Comparison of ENCODE assay signal across 27 cellular contexts in the genomic region with DNA sequence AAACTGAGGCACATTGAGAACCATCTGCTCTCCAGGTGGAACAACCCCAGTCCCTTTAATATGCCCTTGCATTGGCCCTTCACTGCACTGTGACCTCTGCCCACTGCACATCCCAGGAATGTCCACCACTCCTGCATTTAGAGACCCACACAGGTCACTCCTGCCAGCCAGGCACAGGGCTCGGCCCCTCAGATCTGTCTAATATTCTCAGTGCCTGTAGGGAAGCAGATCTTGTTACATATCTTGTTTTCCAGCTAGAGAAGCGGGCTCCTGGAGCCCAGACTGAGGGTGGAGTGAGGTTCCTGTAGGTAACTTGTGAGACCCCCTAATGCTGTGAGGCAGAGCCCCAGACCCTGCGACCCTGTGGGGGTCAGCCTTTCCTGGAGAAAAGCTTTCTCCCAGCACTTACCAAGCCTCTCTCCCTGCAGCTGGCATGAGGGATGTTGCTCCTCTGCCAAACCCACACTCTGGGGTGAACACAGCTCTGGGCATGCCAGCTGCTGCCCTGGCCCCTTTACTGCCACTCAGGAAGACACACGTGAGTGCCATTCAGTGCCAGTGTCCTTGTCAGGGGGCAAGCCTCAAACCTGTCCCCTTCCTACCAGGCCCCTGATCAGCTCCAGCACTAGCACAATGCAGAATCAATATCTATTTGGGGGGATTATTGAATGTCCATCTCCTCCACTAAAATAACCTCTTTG. TPM values are rescaled to one million over a fixed set of nuclear protein-coding genes. Genes with fewer than 3 reads are reported as not detected.
"Had no signal": no experiment of that assay in that cellular context is flagged by ENCODE, and none has a peak within 500 bp of the region (broad histone marks: within the 10 kb centered on the region; RNA-seq: fewer than 3 reads in every experiment).

No MANE protein-coding gene starts in this region.

- H3K4me1 Mint-ChIP-seq: activated T-helper 17 cell treated with anti-CD3 and anti-CD28 coated beads, Interleukin-2, amount 50 U/mL, for 72 hours had no signal

- H3K27ac Mint-ChIP-seq: activated naive CD4-positive, alpha-beta T cell treated with anti-CD3 and anti-CD28 coated beads, Interleukin-2, amount 50 U/mL, for 72 hours; activated T-cell treated with anti-CD3 and anti-CD28 coated beads, Interleukin-2, amount 50 U/mL, for 24 hours; activated T-helper 17 cell treated with anti-CD3 and anti-CD28 coated beads, Interleukin-2, amount 50 U/mL, for 72 hours; brain; memory B cell; nephron progenitor cell; WTC11 had no signal

- H3K4me3 Mint-ChIP-seq: activated T-cell treated with anti-CD3 and anti-CD28 coated beads, Interleukin-2, amount 50 U/mL, for 24 hours; activated T-helper 17 cell treated with anti-CD3 and anti-CD28 coated beads, Interleukin-2, amount 50 U/mL, for 72 hours; brain; memory B cell; nephron progenitor cell; WTC11 had no signal

- H3K36me3 Mint-ChIP-seq: activated naive CD4-positive, alpha-beta T cell treated with anti-CD3 and anti-CD28 coated beads, Interleukin-2, amount 50 U/mL, for 72 hours; brain; memory B cell; WTC11 had no signal

- FAIRE-seq: endothelial cell of umbilical vein, frontal cortex had no signal

- H3K9me3 ChIP-seq: thyroid gland had no signal

- H3K4me3 ChIP-seq: thyroid gland had no signal

- ATAC-seq: activated naive CD4-positive, alpha-beta T cell treated with anti-CD3 and anti-CD28 coated beads, Interleukin-2, amount 50 U/mL, for 72 hours; activated T-helper 17 cell treated with anti-CD3 and anti-CD28 coated beads, Interleukin-2, amount 50 U/mL, for 72 hours; esophagus mucosa; stimulated activated naive CD8-positive, alpha-beta T cell treated with anti-CD3 and anti-CD28 coated beads, Interleukin-15, Interleukin-2, amounts not matched to agents 100 U/mL and 50 U/mL, for 24 hours; WTC11 had no signal

- DNase-seq: activated T-cell treated with anti-CD3 and anti-CD28 coated beads, Interleukin-2, amount 50 U/mL, for 24 hours; aorta; caudate nucleus; effector memory CD4-positive, alpha-beta T cell; glutamatergic neuron; hippocampal formation; nephron progenitor cell; occipital lobe; posterior cingulate gyrus; stimulated activated CD4-positive, alpha-beta T cell treated with anti-CD3 and anti-CD28 coated beads, Interleukin-12 subunit alpha, Interleukin-12 subunit beta, amount 100 ng/mL, for 4 hours; stimulated activated CD4-positive, alpha-beta T cell treated with anti-CD3 and anti-CD28 coated beads, Interleukin-4, amount 100 ng/mL, for 4 hours; stimulated activated naive CD8-positive, alpha-beta T cell treated with anti-CD3 and anti-CD28 coated beads, Interleukin-15, Interleukin-2, amounts not matched to agents 100 U/mL and 50 U/mL, for 24 hours; T1000 had no signal

- H3K27me3 ChIP-seq: thyroid gland had no signal

- H3K27ac ChIP-seq: thyroid gland had no signal

- H3K36me3 ChIP-seq: thyroid gland had no signal

- H3K9me3 Mint-ChIP-seq: activated naive CD4-positive, alpha-beta T cell treated with anti-CD3 and anti-CD28 coated beads, Interleukin-2, amount 50 U/mL, for 72 hours; activated T-cell treated with anti-CD3 and anti-CD28 coated beads, Interleukin-2, amount 50 U/mL, for 24 hours; activated T-helper 17 cell treated with anti-CD3 and anti-CD28 coated beads, Interleukin-2, amount 50 U/mL, for 72 hours; brain; nephron progenitor cell; WTC11 had no signal

RNA-seq across cellular contexts. Expression of gene CRHR1, which starts 40.3 kb away (rescaled TPM):
- total RNA-seq: aorta; dermis microvascular lymphatic vessel endothelial cell; endothelial cell of umbilical vein; mononuclear cell; renal cortical epithelial cell; T-helper 1 cell treated with Interleukin-12 subunit alpha and Interleukin-12 subunit beta and Interleukin-4 antibody, amounts not matched to agents 30 ng/mL and 1 ng/mL, for 36 hours; thyroid gland; ureter had no signal
- polyA plus RNA-seq: aorta, endothelial cell of umbilical vein had no signal
